In genomic region chr9:2496934-2497333, GRCh38 we compare ENCODE assay signal across 21 cellular contexts.
"Had no signal": no experiment of that assay in that cellular context is flagged by ENCODE, and none has a peak within 500 bp of the region (broad histone marks: within the 10 kb centered on the region; RNA-seq: fewer than 3 reads in every experiment).

No MANE protein-coding gene starts in this region.

- H3K4me1 ChIP-seq: ascending aorta, pancreas, testis had no signal

- H3K9me3 ChIP-seq: ascending aorta, left lung, pancreas, SK-N-SH, testis, upper lobe of left lung had no signal

- H3K27me3 ChIP-seq: ascending aorta, brain microvascular endothelial cell, left lung, pancreas, testis, upper lobe of left lung had no signal

- H3K9me2 ChIP-seq: SK-N-SH had no signal

- H3K9ac ChIP-seq: SK-N-SH had no signal

- ATAC-seq: left lung, pancreas, sciatic nerve had no signal

- H3K36me3 ChIP-seq: ascending aorta, brain microvascular endothelial cell, left lung, pancreas, upper lobe of left lung, WERI-Rb-1 had no signal

- H3K4me3 ChIP-seq: ascending aorta, left lung, pancreas, testis, upper lobe of left lung had no signal

- H3K27ac ChIP-seq: ascending aorta, brain microvascular endothelial cell, left lung, pancreas, testis, upper lobe of left lung, WERI-Rb-1 had no signal

- DNase-seq: activated CD4-positive, CD25-positive, alpha-beta regulatory T cell treated with anti-CD3 and anti-CD28 coated beads, Interleukin-2, amount 50 U/mL, for 72 hours; activated gamma-delta T cell treated with Interleukin-2 at 50 U/mL for 16 hours; activated T-cell treated with anti-CD3 and anti-CD28 coated beads, Interleukin-2, amount 50 U/mL, for 1 hour; brain microvascular endothelial cell; central memory CD4-positive, alpha-beta T cell; dermis blood vessel endothelial cell; effector memory CD4-positive, alpha-beta T cell; immature natural killer cell; left lung; mammary epithelial cell; midbrain; nephron progenitor cell; pancreas; SK-N-SH; stimulated activated CD4-positive, alpha-beta T cell treated with anti-CD3 and anti-CD28 coated beads, Interleukin-2, amount 100 ng/mL, for 48 hours; stimulated activated naive CD4-positive, alpha-beta T cell; testis; upper lobe of left lung; WERI-Rb-1 had no signal

- H3K4me2 ChIP-seq: SK-N-SH had no signal
